11 cellular contexts compared by ENCODE assay signal in genomic region chr12:55899035-55899434, GRCh38. TPM values are rescaled to one million over a fixed set of nuclear protein-coding genes. Genes with fewer than 3 reads are reported as not detected.
DNase-seq lines count a peak whose midpoint lies in the region; ATAC-seq and TF ChIP-seq lines count a peak whose summit lies in the region.
"Had no signal": no experiment of that assay in that cellular context is flagged by ENCODE, and none has a peak within 500 bp of the region (broad histone marks: within the 10 kb centered on the region; RNA-seq: fewer than 3 reads in every experiment).

No MANE protein-coding gene starts in this region.

- peak in 1 of 34 experiments; percentile 0 for DNase-seq in T-cell
- peak; percentile 44 for DNase-seq in activated naive CD8-positive, alpha-beta T cell treated with anti-CD3 and anti-CD28 coated beads for 36 hours
- no peak for DNase-seq in neural progenitor cell (ENCODE audit: low spot score)
- DNase-seq in epidermal melanocyte (ENCODE audit: insufficient read length, low spot score) = no peak
- DNase-seq: NCI-H748 treated with DMSO at 0.1 percent for 48 hours, right lobe of liver, trophoblast cell had no signal

- no peaks in the 10 kb centered on the region for H3K9me3 Mint-ChIP-seq in T-cell
- H3K9me3 Mint-ChIP-seq in activated naive CD8-positive, alpha-beta T cell treated with anti-CD3 and anti-CD28 coated beads for 36 hours = no peaks in the 10 kb centered on the region
- H3K9me3 Mint-ChIP-seq in neural progenitor cell = no peaks in the 10 kb centered on the region

- no peaks in the 10 kb centered on the region for H3K27me3 ChIP-seq in ACC112 (ENCODE audit: insufficient read depth, low read length)
- H3K27me3 ChIP-seq in neural progenitor cell = no peaks in the 10 kb centered on the region
- H3K27me3 ChIP-seq: right lobe of liver had no signal

- no peak for TF ChIP-seq CTCF in neural progenitor cell (IDR thresholded peaks at IDR 0.05)

- H3K4me2 ChIP-seq in neural progenitor cell = no peak overlapping the region

- H3K27ac ChIP-seq in ACC112 (ENCODE audit: low read depth, low read length) (peak overlapping the region; percentile 27; the same call in 1 of the 2 replicates), neural progenitor cell (peak overlapping the region; percentile 31)
- H3K27ac ChIP-seq: right lobe of liver had no signal

- CTCF ChIA-PET in T-cell (lab: Charles Lee) = interaction anchor here in 1 of 2 donors (1.2 kb wide), 1 partner anchor 28 kb away, joined by 3 read pairs; no protein-coding TSS in a partner anchor

- H3K27ac Mint-ChIP-seq in T-cell = peak overlapping the region; percentile 68 to 90
- H3K27ac Mint-ChIP-seq in activated naive CD8-positive, alpha-beta T cell treated with anti-CD3 and anti-CD28 coated beads for 36 hours = peak overlapping the region; percentile 62
- peak overlapping the region; percentile 29 for H3K27ac Mint-ChIP-seq in neural progenitor cell

- H3K4me1 ChIP-seq in ACC112 (ENCODE audit: control insufficient read depth, insufficient read depth, low read length, unreplicated experiment) (peaks cover 3% of the 10 kb centered on the region), neural progenitor cell (no peaks in the 10 kb centered on the region)
- H3K4me1 ChIP-seq: right lobe of liver had no signal

- H3K4me3 ChIP-seq in ACC112 (ENCODE audit: low read depth, low read length) (no peak overlapping the region), neural progenitor cell (no peak overlapping the region)
- H3K4me3 ChIP-seq: right lobe of liver had no signal

- H3K79me2 ChIP-seq in ACC112 (ENCODE audit: control insufficient read depth, insufficient read depth, low read length, unreplicated experiment) (no peaks in the 10 kb centered on the region), neural progenitor cell (ENCODE audit: low read depth) (peaks cover 5% of the 10 kb centered on the region)

- H2AFZ ChIP-seq in ACC112 (ENCODE audit: low read length, unreplicated experiment) = peak overlapping the region; percentile 25
- no peak overlapping the region for H2AFZ ChIP-seq in neural progenitor cell (replicated peaks)

- ATAC-seq in T-cell (replicated peaks in 1 of 4) (peak in 2 of 4 experiments; percentile 37 to 55), GM21423 (IDR thresholded peaks at IDR 0.05; ENCODE audit: unreplicated experiment) (no peak), HG03442 (IDR thresholded peaks at IDR 0.05; ENCODE audit: unreplicated experiment) (no peak), GM18858 (IDR thresholded peaks at IDR 0.05; ENCODE audit: unreplicated experiment) (no peak)

- no peaks in the 10 kb centered on the region for H4K20me1 ChIP-seq in neural progenitor cell (ENCODE audit: low read depth)

- H3K4me1 Mint-ChIP-seq in T-cell (peaks cover 10 to 14% (median 10%) of the 10 kb centered on the region in 3 donors), neural progenitor cell (no peaks in the 10 kb centered on the region)
- H3K4me1 Mint-ChIP-seq in activated naive CD8-positive, alpha-beta T cell treated with anti-CD3 and anti-CD28 coated beads for 36 hours = peaks cover 10% of the 10 kb centered on the region

- peaks cover 17% of the 10 kb centered on the region for H3K36me3 Mint-ChIP-seq in T-cell
- peaks cover 6% of the 10 kb centered on the region for H3K36me3 Mint-ChIP-seq in activated naive CD8-positive, alpha-beta T cell treated with anti-CD3 and anti-CD28 coated beads for 36 hours
- peaks cover 15% of the 10 kb centered on the region for H3K36me3 Mint-ChIP-seq in neural progenitor cell

- H3K27me3 Mint-ChIP-seq in T-cell (no peaks in the 10 kb centered on the region), neural progenitor cell (ENCODE audit: insufficient read depth, low read depth) (no peaks in the 10 kb centered on the region)
- no peaks in the 10 kb centered on the region for H3K27me3 Mint-ChIP-seq in activated naive CD8-positive, alpha-beta T cell treated with anti-CD3 and anti-CD28 coated beads for 36 hours

- H3K9ac ChIP-seq in neural progenitor cell = no peak overlapping the region

- H3F3A ChIP-seq in neural progenitor cell (ENCODE audit: low read depth) = peaks cover 10% of the 10 kb centered on the region

- no peak overlapping the region for H3K4me3 Mint-ChIP-seq in T-cell
- H3K4me3 Mint-ChIP-seq in activated naive CD8-positive, alpha-beta T cell treated with anti-CD3 and anti-CD28 coated beads for 36 hours = no peak overlapping the region
- H3K4me3 Mint-ChIP-seq in neural progenitor cell = no peak overlapping the region

- H3K36me3 ChIP-seq in ACC112 (ENCODE audit: insufficient read depth, low read length) (no peaks in the 10 kb centered on the region), neural progenitor cell (no peaks in the 10 kb centered on the region)

- H3K9me3 ChIP-seq in neural progenitor cell (ENCODE audit: low read depth) = no peaks in the 10 kb centered on the region
- H3K9me3 ChIP-seq: right lobe of liver had no signal

- POLR2A ChIA-PET in T-cell (lab: Charles Lee) = interaction anchor here in 1 of 2 donors (0.6 kb wide), 1 partner anchor 714 kb away, joined by 3 read pairs; no protein-coding TSS in a partner anchor

RNA-seq across cellular contexts. Expression of gene PYM1, which starts 28.7 kb away (rescaled TPM):
- total RNA-seq in T-cell (10 to 100 TPM; 21.7 to 40.9 (median 30.7) TPM), neural progenitor cell (ENCODE audit: low replicate concordance) (44.6 and 72.5 TPM in 2 replicates)
- 10 to 100 TPM; 33.3 to 34.9 TPM for total RNA-seq in activated naive CD8-positive, alpha-beta T cell treated with anti-CD3 and anti-CD28 coated beads for 36 hours

RNA-seq across cellular contexts. Expression of gene DGKA, which starts 31.9 kb away (rescaled TPM):
- total RNA-seq in T-cell (1,000 to 10,000 TPM in 4 of 5 donors, 100 to 1,000 TPM in 1; 896 to 1,314 (median 1,231) TPM), neural progenitor cell (ENCODE audit: low replicate concordance) (24.1 and 27.0 TPM in 2 replicates)
- 100 to 1,000 TPM; 236 TPM for total RNA-seq in activated naive CD8-positive, alpha-beta T cell treated with anti-CD3 and anti-CD28 coated beads for 36 hours

RNA-seq across cellular contexts. Expression of gene MMP19, which starts 56.3 kb away (rescaled TPM):
- total RNA-seq in T-cell (not detected), neural progenitor cell (ENCODE audit: low replicate concordance) (0.13 and 0.28 TPM in 2 replicates)
- not detected for total RNA-seq in activated naive CD8-positive, alpha-beta T cell treated with anti-CD3 and anti-CD28 coated beads for 36 hours

Comparison
In these comparisons a context has a peak if more than half of its experiments do, and no peak if none do; other contexts are left out.
1. H3K27ac Mint-ChIP-seq: peak in every context shown above with its lines; median percentile 79 in T-cell; 62 in activated naive CD8-positive, alpha-beta T cell treated with anti-CD3 and anti-CD28 coated beads for 36 hours; 29 in neural progenitor cell.